In genomic region chr14:61586539-61587396, GRCh38 we compare ENCODE assay signal across 12 cellular contexts.
DNase-seq lines count a peak whose midpoint lies in the region; ATAC-seq, FAIRE-seq and TF ChIP-seq lines count a peak whose summit lies in the region.
"Had no signal": no experiment of that assay in that cellular context is flagged by ENCODE, and none has a peak within 500 bp of the region (broad histone marks: within the 10 kb centered on the region; RNA-seq: fewer than 3 reads in every experiment).

No MANE protein-coding gene starts in this region.

- no peaks in the 10 kb centered on the region for H4K20me1 ChIP-seq in astrocyte (ENCODE audit: insufficient read depth, low read length)

- no peak for TF ChIP-seq EP300 in sigmoid colon (IDR thresholded peaks at IDR 0.05)

- H3K27ac ChIP-seq in astrocyte (ENCODE audit: low read depth, low read length) (peak overlapping the region; percentile 91), heart right ventricle (peak overlapping the region; percentile 17 to 86 (median 61)), sigmoid colon (peak overlapping the region in 3 of 4 donors; percentile 67 to 80 (median 69))

- no peak for FAIRE-seq in astrocyte (lab: Jason Lieb, UNC)
- FAIRE-seq: islet of Langerhans had no signal

- H3K27me3 ChIP-seq in astrocyte (ENCODE audit: insufficient read depth, low read length) (no peaks in the 10 kb centered on the region), heart right ventricle (no peaks in the 10 kb centered on the region), sigmoid colon (no peaks in the 10 kb centered on the region)

- no peaks in the 10 kb centered on the region for H3K27me3 Mint-ChIP-seq in astrocyte (ENCODE audit: low read depth, unreplicated experiment)

- peak overlapping the region; percentile 90 for H3K27ac Mint-ChIP-seq in astrocyte (ENCODE audit: unreplicated experiment)

- peaks cover 2% of the 10 kb centered on the region for H3K36me3 Mint-ChIP-seq in astrocyte (ENCODE audit: low read depth, unreplicated experiment)

- no peak for TF ChIP-seq CTCF in astrocyte (IDR thresholded peaks at IDR 0.05; ENCODE audit: insufficient read depth, low read depth, low read length)
- TF ChIP-seq CTCF in heart right ventricle (IDR thresholded peaks at IDR 0.05): no peak
- TF ChIP-seq CTCF in sigmoid colon (IDR thresholded peaks at IDR 0.05): no peak

- peak in 7 of 8 donors; percentile 15 to 53 (median 48) for ATAC-seq in heart right ventricle
- no peak for ATAC-seq in HG02973 (IDR thresholded peaks at IDR 0.05; ENCODE audit: unreplicated experiment)
- no peak for ATAC-seq in GM18868 (IDR thresholded peaks at IDR 0.05; ENCODE audit: unreplicated experiment)

- DNase-seq in ELR (ENCODE audit: low read depth) (peak; percentile 78), astrocyte (ENCODE audit: low read depth) (peak; percentile 63), heart right ventricle (no peak), sigmoid colon (no peak), NCI-H510A (lab: John Stamatoyannopoulos, UW) (no peak)
- DNase-seq in stimulated activated CD4-positive, alpha-beta T cell treated with anti-CD3 and anti-CD28 coated beads, Interleukin-2, amount 100 ng/mL, for 48 hours: no peak
- DNase-seq: activated CD4-positive, alpha-beta T cell treated with anti-CD3 and anti-CD28 coated beads for 48 hours; activated effector memory CD4-positive, alpha-beta T cell treated with Interleukin-2 at 50 U/mL for 16 hours; effector CD8-positive, alpha-beta T cell had no signal

- peaks cover 40% of the 10 kb centered on the region for H3K4me1 ChIP-seq in astrocyte (ENCODE audit: insufficient read depth, low read length)
- peaks cover 6 to 82% (median 36%) of the 10 kb centered on the region in 9 donors for H3K4me1 ChIP-seq in heart right ventricle
- H3K4me1 ChIP-seq in sigmoid colon: peaks cover 0 to 26% (median 21%) of the 10 kb centered on the region in 4 donors

- no peaks in the 10 kb centered on the region for H3K79me2 ChIP-seq in astrocyte (ENCODE audit: insufficient read depth, low read length)

- H3K4me3 Mint-ChIP-seq in astrocyte (ENCODE audit: unreplicated experiment): no peak overlapping the region

- WGBS in heart right ventricle, 2 donors: 61 to 69% methylated on average over 7 of the region's 7 CpGs
- WGBS in sigmoid colon, 2 donors: 81% methylated on average over 7 of the region's 7 CpGs

- H3K36me3 ChIP-seq in astrocyte (ENCODE audit: insufficient read depth, low read length) (no peaks in the 10 kb centered on the region), heart right ventricle (no peaks in the 10 kb centered on the region), sigmoid colon (no peaks in the 10 kb centered on the region)

- H3K9me3 Mint-ChIP-seq in astrocyte (ENCODE audit: unreplicated experiment): no peaks in the 10 kb centered on the region

- peak overlapping the region; percentile 52 for H3K4me2 ChIP-seq in astrocyte (ENCODE audit: low read length)

- intact Hi-C loops in heart right ventricle (cut with DNase I): loop anchor here in 2 of 10 donors (5.0 to 10.0 kb wide), 2 partner anchors 108 to 109 kb away; partner anchors contain the start of gene HIF1A (in 1 of the 2)
- intact Hi-C loops in sigmoid colon (cut with DNase I): loop anchor here (5.0 kb wide), 1 partner anchor 111 kb away; the partner anchor contains the start of gene HIF1A

- H3K4me3 ChIP-seq in astrocyte (ENCODE audit: insufficient read depth, low read depth, low read length) (no peak overlapping the region), heart right ventricle (no peak overlapping the region), sigmoid colon (no peak overlapping the region)

- H3K9me3 ChIP-seq in astrocyte (ENCODE audit: insufficient read depth, low read depth, low read length): no peaks in the 10 kb centered on the region
- H3K9me3 ChIP-seq in heart right ventricle: no peaks in the 10 kb centered on the region
- no peaks in the 10 kb centered on the region for H3K9me3 ChIP-seq in sigmoid colon

- no peak for TF ChIP-seq POLR2A in sigmoid colon (IDR thresholded peaks at IDR 0.05)

- peak overlapping the region; percentile 66 for H3K9ac ChIP-seq in astrocyte (ENCODE audit: low read length)

- no peak overlapping the region for H2AFZ ChIP-seq in astrocyte (ENCODE audit: low read depth, low read length)

- peaks cover 36% of the 10 kb centered on the region for H3K4me1 Mint-ChIP-seq in astrocyte (ENCODE audit: low read depth, unreplicated experiment)

Comparison
In these comparisons a context has a peak if more than half of its experiments do, and no peak if none do; other contexts are left out.
1. DNase-seq: peak in ELR (single experiment) and astrocyte (single experiment); none in heart right ventricle (0 of 2), sigmoid colon (single experiment), NCI-H510A (single experiment) and stimulated activated CD4-positive, alpha-beta T cell treated with anti-CD3 and anti-CD28 coated beads, Interleukin-2, amount 100 ng/mL, for 48 hours (0 of 2).
2. ATAC-seq: peak in heart right ventricle (7 of 8); none in HG02973 (single experiment) and GM18868 (single experiment).
3. Peak in every context shown above with its lines, with median percentiles within 50 percentile points of each other: H3K27ac ChIP-seq.